In genomic region chr2:179751184-179751809, GRCh38 we compare ENCODE assay signal across 8 cellular contexts.
A peak's percentile ranks its signal among the peaks of the same experiment; 100 is the strongest.
DNase-seq lines count a peak whose midpoint lies in the region; ATAC-seq and TF ChIP-seq lines count a peak whose summit lies in the region.

No MANE protein-coding gene starts in this region.

- peak; percentile 64 for ATAC-seq in GM18511 (IDR thresholded peaks at IDR 0.05; ENCODE audit: unreplicated experiment)
- no peak for ATAC-seq in HG03469 (IDR thresholded peaks at IDR 0.05; ENCODE audit: unreplicated experiment)

- in situ Hi-C loops in brain microvascular endothelial cell (cut with HindIII; ENCODE audit: low pct_ligation_motif_present, low sequenced_read_pairs) = no loop called here

- no peak overlapping the region for H3K4me3 ChIP-seq in brain microvascular endothelial cell (ENCODE audit: low read depth, low read length)

- H3K27me3 ChIP-seq in brain microvascular endothelial cell (replicated peaks) = no peaks in the 10 kb centered on the region

- DNase-seq in AG08395 (ENCODE audit: low spot score) (peak; percentile 47), NCI-H2107 (lab: John Stamatoyannopoulos, UW) (peak; percentile 0), brain microvascular endothelial cell (no peak), lung microvascular endothelial cell (ENCODE audit: low read depth in 2 of 2) (peak; percentile 39 to 52), NCI-H226 (no peak), mucosa of gallbladder (ENCODE audit: low spot score) (no peak)

- H3K36me3 ChIP-seq in brain microvascular endothelial cell (replicated peaks) = no peaks in the 10 kb centered on the region

- no peak overlapping the region for H3K27ac ChIP-seq in brain microvascular endothelial cell

- TF ChIP-seq CTCF in brain microvascular endothelial cell (IDR thresholded peaks at IDR 0.05; ENCODE audit: low read depth, low read length, missing control alignments) = peak; percentile 46

Comparison
In these comparisons a context has a peak if more than half of its experiments do, and no peak if none do; other contexts are left out.
1. DNase-seq: peak in AG08395 (single experiment), NCI-H2107 (single experiment) and lung microvascular endothelial cell (2 of 2); none in brain microvascular endothelial cell (single experiment), NCI-H226 (single experiment) and mucosa of gallbladder (single experiment).